In the genomic region with DNA sequence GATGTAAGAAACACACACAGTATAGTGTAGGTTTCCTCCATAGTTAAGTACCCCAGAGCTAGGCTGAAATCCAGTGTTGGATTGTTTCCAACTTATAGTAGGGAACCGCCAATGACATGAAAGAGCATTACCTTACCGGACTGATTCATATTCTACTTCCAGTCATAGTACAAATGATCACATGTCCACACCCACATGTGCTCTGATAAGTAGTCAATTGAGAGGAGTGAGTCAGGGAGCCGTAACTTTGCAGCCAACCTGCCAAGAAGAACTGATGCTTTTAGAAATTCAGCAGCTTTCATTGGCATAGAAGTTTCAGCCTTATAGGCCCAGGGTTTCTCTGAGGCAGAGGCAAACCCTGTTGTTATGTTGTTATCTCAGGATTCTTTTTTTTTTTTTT, we compare ENCODE assay signal across 11 cellular contexts.
A peak's percentile ranks its signal among the peaks of the same experiment; 100 is the strongest.
DNase-seq lines count a peak whose midpoint lies in the region; ATAC-seq and FAIRE-seq lines count a peak whose summit lies in the region.
"Had no signal": no experiment of that assay in that cellular context is flagged by ENCODE, and none has a peak within 500 bp of the region (broad histone marks: within the 10 kb centered on the region; RNA-seq: fewer than 3 reads in every experiment).

No MANE protein-coding gene starts in this region.

- POLR2A ChIA-PET in activated CD4-positive, alpha-beta T cell treated with anti-CD3 and anti-CD28 coated beads for 36 hours (lab: Charles Lee): interaction anchor here (0.6 to 1.0 kb wide), 6 partner anchors 21 to 282 kb away, joined by 3 to 5 read pairs (median 4); no protein-coding TSS in a partner anchor

- H3K4me1 Mint-ChIP-seq in activated CD4-positive, alpha-beta T cell treated with anti-CD3 and anti-CD28 coated beads for 36 hours: peaks cover 93% of the 10 kb centered on the region

- CTCF ChIA-PET in activated CD4-positive, alpha-beta T cell treated with anti-CD3 and anti-CD28 coated beads for 36 hours (lab: Charles Lee): interaction anchor here (0.8 to 3.9 kb wide), 7 partner anchors 9 to 370 kb away, joined by 3 to 18 read pairs (median 3); no protein-coding TSS in a partner anchor

- peaks cover 56% of the 10 kb centered on the region for H3K4me1 ChIP-seq in effector memory CD4-positive, alpha-beta T cell (ENCODE audit: control insufficient read depth, insufficient read depth, low read length, poor library complexity, severe bottlenecking)

- H3K27me3 Mint-ChIP-seq in activated CD4-positive, alpha-beta T cell treated with anti-CD3 and anti-CD28 coated beads for 36 hours: no peaks in the 10 kb centered on the region

- H3K4me3 ChIP-seq in effector memory CD4-positive, alpha-beta T cell (ENCODE audit: insufficient read depth, low read depth, low read length, poor library complexity, severe bottlenecking): no peak overlapping the region

- H3K9me3 ChIP-seq in effector memory CD4-positive, alpha-beta T cell (ENCODE audit: control insufficient read depth, low read length): no peaks in the 10 kb centered on the region

- DNase-seq in activated CD4-positive, alpha-beta T cell treated with anti-CD3 and anti-CD28 coated beads for 36 hours: peak; percentile 75
- no peak for DNase-seq in activated CD4-positive, alpha-beta T cell treated with anti-CD3 and anti-CD28 coated beads, Interleukin-2, amount 50 U/mL, for 4 hours
- DNase-seq in RKO (ENCODE audit: low spot score): peak; percentile 45
- DNase-seq in effector memory CD4-positive, alpha-beta T cell: no peak
- peak; percentile 66 for DNase-seq in stimulated activated CD4-positive, alpha-beta T cell treated with anti-CD3 and anti-CD28 coated beads, Interleukin-15, amount 100 ng/mL, for 24 hours
- no peak for DNase-seq in globus pallidus (ENCODE audit: low spot score)
- no peak for DNase-seq in H4 (ENCODE audit: low spot score)
- DNase-seq in GM19239 (ENCODE audit: insufficient read length, low spot score): no peak
- DNase-seq: left cardiac atrium, NCI-H1417 treated with DMSO at 0.1 percent for 48 hours had no signal

- H3K36me3 ChIP-seq in effector memory CD4-positive, alpha-beta T cell (ENCODE audit: control insufficient read depth, insufficient read depth, low read length): no peaks in the 10 kb centered on the region

- H3K27ac ChIP-seq in effector memory CD4-positive, alpha-beta T cell (ENCODE audit: insufficient read depth, low read length, poor library complexity, severe bottlenecking): peak overlapping the region; percentile 15

- no peak overlapping the region for H3K4me3 Mint-ChIP-seq in activated CD4-positive, alpha-beta T cell treated with anti-CD3 and anti-CD28 coated beads for 36 hours

- FAIRE-seq in GM19239 (lab: Jason Lieb, UNC): no peak
- FAIRE-seq: HTR-8/SVneo had no signal

- ATAC-seq in activated CD4-positive, alpha-beta T cell treated with anti-CD3 and anti-CD28 coated beads for 36 hours: peak; percentile 34
- ATAC-seq: left cardiac atrium had no signal

- H3K27ac Mint-ChIP-seq in activated CD4-positive, alpha-beta T cell treated with anti-CD3 and anti-CD28 coated beads for 36 hours: peak overlapping the region; percentile 74

- peaks cover 6% of the 10 kb centered on the region for H3K9me3 Mint-ChIP-seq in activated CD4-positive, alpha-beta T cell treated with anti-CD3 and anti-CD28 coated beads for 36 hours (ENCODE audit: low read depth)

- H3K36me3 Mint-ChIP-seq in activated CD4-positive, alpha-beta T cell treated with anti-CD3 and anti-CD28 coated beads for 36 hours (ENCODE audit: low read depth): peaks cover 10% of the 10 kb centered on the region

- intact Hi-C loops in activated CD4-positive, alpha-beta T cell treated with anti-CD3 and anti-CD28 coated beads for 36 hours (cut with DNase I, micrococcal nuclease): loop anchor here in 1 of 2 experiments (1.0 kb wide), 1 partner anchor 152 kb away; no protein-coding TSS in a partner anchor

- H3K27me3 ChIP-seq in effector memory CD4-positive, alpha-beta T cell (replicated peaks; ENCODE audit: control insufficient read depth, insufficient read depth, low read length, poor library complexity, severe bottlenecking): no peaks in the 10 kb centered on the region

Comparison
In these comparisons a context has a peak if more than half of its experiments do, and no peak if none do; other contexts are left out.
1. DNase-seq: peak in activated CD4-positive, alpha-beta T cell treated with anti-CD3 and anti-CD28 coated beads for 36 hours (single experiment), RKO (single experiment) and stimulated activated CD4-positive, alpha-beta T cell treated with anti-CD3 and anti-CD28 coated beads, Interleukin-15, amount 100 ng/mL, for 24 hours (single experiment); none in activated CD4-positive, alpha-beta T cell treated with anti-CD3 and anti-CD28 coated beads, Interleukin-2, amount 50 U/mL, for 4 hours (0 of 2), effector memory CD4-positive, alpha-beta T cell (0 of 3), globus pallidus (single experiment), H4 (single experiment) and GM19239 (single experiment).